In the genomic region with DNA sequence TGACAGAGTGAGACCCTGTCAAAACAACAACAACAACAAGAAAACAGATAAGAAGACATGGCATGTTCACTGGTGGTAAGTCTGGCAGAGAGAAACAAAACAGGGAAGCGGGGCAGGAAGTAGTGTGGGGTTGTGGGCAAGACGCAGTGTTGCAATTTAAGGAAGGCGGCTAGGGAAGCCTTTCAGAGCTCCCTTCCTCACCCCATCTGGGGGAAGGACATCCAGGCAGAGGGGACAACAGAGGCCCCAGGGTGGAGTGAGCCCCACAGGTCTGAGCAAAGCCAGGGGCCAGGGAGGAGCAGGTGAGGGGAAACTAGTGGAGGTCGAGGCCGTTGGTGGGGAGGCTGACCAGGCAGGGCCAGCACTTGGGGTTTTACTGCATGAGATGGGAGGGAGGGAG, we compare ENCODE assay signal across 16 cellular contexts. TPM values are rescaled to one million over a fixed set of nuclear protein-coding genes. Genes with fewer than 3 reads are reported as not detected.
A peak's percentile ranks its signal among the peaks of the same experiment; 100 is the strongest.
DNase-seq lines count a peak whose midpoint lies in the region; ATAC-seq, FAIRE-seq and TF ChIP-seq lines count a peak whose summit lies in the region.
"Had no signal": no experiment of that assay in that cellular context is flagged by ENCODE, and none has a peak within 500 bp of the region (broad histone marks: within the 10 kb centered on the region; RNA-seq: fewer than 3 reads in every experiment).

No MANE protein-coding gene starts in this region.

- peaks cover 3% of the 10 kb centered on the region for H3K36me3 Mint-ChIP-seq in T-helper 17 cell (ENCODE audit: low read depth)

- no peak for TF ChIP-seq POLR2A in GM12891 (IDR thresholded peaks at IDR 0.05; ENCODE audit: low read depth, low read length)

- FAIRE-seq in GM12891 (lab: Jason Lieb, UNC) = peak; percentile 41
- FAIRE-seq: H1, TTC549 had no signal

- peaks cover 4% of the 10 kb centered on the region for H3K4me1 Mint-ChIP-seq in T-helper 17 cell
- H3K4me1 Mint-ChIP-seq: nephron progenitor cell had no signal

- peak overlapping the region; percentile 39 for H3K27ac Mint-ChIP-seq in T-helper 17 cell

- H3K9me3 ChIP-seq in T-helper 17 cell (ENCODE audit: control insufficient read depth, low read length, poor library complexity, severe bottlenecking) = no peaks in the 10 kb centered on the region
- H3K9me3 ChIP-seq: breast epithelium had no signal

- H3K4me3 Mint-ChIP-seq in T-helper 17 cell = peak overlapping the region; percentile 52
- H3K4me3 Mint-ChIP-seq: nephron progenitor cell had no signal

- H3K27ac ChIP-seq in 22Rv1 = peak overlapping the region; percentile 35
- H3K27ac ChIP-seq: breast epithelium, epithelial cell of prostate had no signal

- no peaks in the 10 kb centered on the region for H3K27me3 Mint-ChIP-seq in T-helper 17 cell

- ATAC-seq in T-helper 17 cell = no peak
- ATAC-seq in left lobe of liver = peak; percentile 4
- ATAC-seq in GM18858 (IDR thresholded peaks at IDR 0.05; ENCODE audit: unreplicated experiment) = no peak
- no peak for ATAC-seq in GM21529 (IDR thresholded peaks at IDR 0.05; ENCODE audit: unreplicated experiment)
- ATAC-seq in GM18502 (IDR thresholded peaks at IDR 0.05; ENCODE audit: poor library complexity, unreplicated experiment) = no peak
- ATAC-seq: PC-3 had no signal

- no peak for TF ChIP-seq CTCF in 22Rv1 (IDR thresholded peaks at IDR 0.05)

- DNase-seq in GM12891 (ENCODE audit: insufficient read length, low spot score) = no peak
- DNase-seq in T-helper 17 cell = no peak
- no peak for DNase-seq in left lobe of liver (ENCODE audit: low spot score)
- DNase-seq in OCI-M2 (lab: John Stamatoyannopoulos, UW; ENCODE audit: unreplicated experiment) = no peak
- DNase-seq: NCI-H2107; nephron progenitor cell; PC-3; stimulated activated CD4-positive, alpha-beta T cell treated with anti-CD3 and anti-CD28 coated beads, Interleukin-12 subunit alpha, Interleukin-12 subunit beta, amount 100 ng/mL, for 4 hours had no signal

TF ChIP-seq in GM12891, 5 proteins besides CTCF, POLR2A, EP300 and RAD21:
- TF ChIP-seq POU2F2 (IDR thresholded peaks at IDR 0.05; ENCODE audit: low read depth, low read length) (no peak), TAF1 (IDR thresholded peaks at IDR 0.05; ENCODE audit: low read depth, low read length) (no peak), POLR2AphosphoS5 (IDR thresholded peaks at IDR 0.05; ENCODE audit: low read depth, low read length) (peak; percentile 49; the same call in 1 of the 2 replicates), PAX5 (IDR thresholded peaks at IDR 0.05; ENCODE audit: insufficient read depth, low read length, severe bottlenecking) (no peak), SPI1 (IDR thresholded peaks at IDR 0.05; ENCODE audit: low read depth, low read length) (no peak)

RNA-seq across cellular contexts. Expression of a gene that starts 16.8 kb away (rescaled TPM):
- 152 TPM for polyA plus RNA-seq in GM12891 (2012; ENCODE audit: low read depth, missing spikeins)
- total RNA-seq in T-helper 17 cell (1 to 10 TPM; 2.2 to 8.6 TPM), left lobe of liver (7.8 TPM)

RNA-seq across cellular contexts. Expression of a gene that starts 27.6 kb away (rescaled TPM):
- polyA plus RNA-seq in GM12891 (2012; ENCODE audit: low read depth, missing spikeins) = 41.1 TPM
- 10 to 100 TPM in 1 of 2 donors, 1 to 10 TPM in 1; 9.5 to 12.4 TPM for total RNA-seq in T-helper 17 cell
- total RNA-seq in left lobe of liver = 11.3 TPM

RNA-seq across cellular contexts. Expression of a gene that starts 52.5 kb away (rescaled TPM):
- 285 TPM for polyA plus RNA-seq in GM12891 (2012; ENCODE audit: low read depth, missing spikeins)
- total RNA-seq in T-helper 17 cell = 100 to 1,000 TPM; 242 to 255 TPM
- total RNA-seq in left lobe of liver = 125 TPM
